In genomic region chr18:56647071-56647470, GRCh38 we compare ENCODE assay signal across 23 cellular contexts. TPM values are rescaled to one million over a fixed set of nuclear protein-coding genes. Genes with fewer than 3 reads are reported as not detected.
A peak's percentile ranks its signal among the peaks of the same experiment; 100 is the strongest.
DNase-seq lines count a peak whose midpoint lies in the region; ATAC-seq and TF ChIP-seq lines count a peak whose summit lies in the region.
"Had no signal": no experiment of that assay in that cellular context is flagged by ENCODE, and none has a peak within 500 bp of the region (broad histone marks: within the 10 kb centered on the region; RNA-seq: fewer than 3 reads in every experiment).

No MANE protein-coding gene starts in this region.

- no peaks in the 10 kb centered on the region for H3K9me3 Mint-ChIP-seq in activated naive CD4-positive, alpha-beta T cell treated with anti-CD3 and anti-CD28 coated beads for 36 hours
- H3K9me3 Mint-ChIP-seq in activated T-helper 2 cell treated with anti-CD3 and anti-CD28 coated beads, Interferon-gamma antibody, Interleukin-2, Interleukin-4, amounts not matched to agents 10 μg/mL and 5 μg/mL and 100 μg/mL, durations not matched to agents 14 hours and 24 hours and 36 hours, result no peaks in the 10 kb centered on the region
- peaks cover 0 to 5% of the 10 kb centered on the region in 2 donors for H3K9me3 Mint-ChIP-seq in stimulated activated naive CD8-positive, alpha-beta T cell treated with anti-CD3 and anti-CD28 coated beads, Interleukin-15, amount 100 ng/mL, for 72 hours
- H3K9me3 Mint-ChIP-seq: IgD-negative memory B cell had no signal

- DNase-seq in activated naive CD4-positive, alpha-beta T cell treated with Interleukin-2 at 50 U/mL for 16 hours, result peak; percentile 10
- no peak for DNase-seq in activated naive CD4-positive, alpha-beta T cell treated with anti-CD3 and anti-CD28 coated beads for 36 hours
- DNase-seq in activated T-helper 2 cell treated with anti-CD3 and anti-CD28 coated beads, Interferon-gamma antibody, Interleukin-2, Interleukin-4, amounts not matched to agents 10 μg/mL and 5 μg/mL and 100 μg/mL, durations not matched to agents 14 hours and 24 hours and 36 hours (ENCODE audit: low spot score), result no peak
- peak in 1 of 2 donors; percentile 41 for DNase-seq in stimulated activated naive CD8-positive, alpha-beta T cell treated with anti-CD3 and anti-CD28 coated beads, Interleukin-15, amount 100 ng/mL, for 72 hours
- DNase-seq in UCSD-AML1 (lab: John Stamatoyannopoulos, UW; ENCODE audit: unreplicated experiment), result no peak
- DNase-seq in dorsolateral prefrontal cortex, result no peak
- DNase-seq: activated T-cell treated with anti-CD3 and anti-CD28 coated beads, Interleukin-2, amount 50 U/mL, for 48 hours; caudate nucleus; cortex of kidney; DMS79 treated with DMSO at 0.1 percent for 48 hours; foreskin keratinocyte; GM23248; heart left ventricle; kidney glomerular epithelial cell; lower lobe of right lung; naive thymus-derived CD8-positive, alpha-beta T cell had no signal

- intact Hi-C loops in activated naive CD4-positive, alpha-beta T cell treated with anti-CD3 and anti-CD28 coated beads for 36 hours (cut with micrococcal nuclease), result no loop called here
- intact Hi-C loops in activated T-helper 2 cell treated with anti-CD3 and anti-CD28 coated beads, Interferon-gamma antibody, Interleukin-2, Interleukin-4, amounts not matched to agents 10 μg/mL and 5 μg/mL and 100 μg/mL, durations not matched to agents 14 hours and 24 hours and 36 hours (cut with micrococcal nuclease), result loop anchor here (1.0 kb wide), 1 partner anchor 9 kb away; the partner anchor contains the start of gene TXNL1
- intact Hi-C loops in dorsolateral prefrontal cortex (cut with DNase I), result loop anchor here in 1 of 2 donors (10.0 kb wide), 1 partner anchor 58 kb away; no protein-coding TSS in a partner anchor

- CTCF ChIA-PET in activated naive CD4-positive, alpha-beta T cell treated with anti-CD3 and anti-CD28 coated beads for 36 hours (lab: Charles Lee), result interaction anchor here (1.0 to 1.9 kb wide), 3 partner anchors 9 to 62 kb away, joined by 3 to 5 read pairs (median 3); no protein-coding TSS in a partner anchor

- H3K27ac Mint-ChIP-seq in activated naive CD4-positive, alpha-beta T cell treated with anti-CD3 and anti-CD28 coated beads for 36 hours, result no peak overlapping the region
- H3K27ac Mint-ChIP-seq in activated T-helper 2 cell treated with anti-CD3 and anti-CD28 coated beads, Interferon-gamma antibody, Interleukin-2, Interleukin-4, amounts not matched to agents 10 μg/mL and 5 μg/mL and 100 μg/mL, durations not matched to agents 14 hours and 24 hours and 36 hours, result peak overlapping the region; percentile 69
- H3K27ac Mint-ChIP-seq in stimulated activated naive CD8-positive, alpha-beta T cell treated with anti-CD3 and anti-CD28 coated beads, Interleukin-15, amount 100 ng/mL, for 72 hours, result no peak overlapping the region

- peaks cover 7% of the 10 kb centered on the region for H3K4me1 Mint-ChIP-seq in activated naive CD4-positive, alpha-beta T cell treated with anti-CD3 and anti-CD28 coated beads for 36 hours (ENCODE audit: low read depth)
- peaks cover 36% of the 10 kb centered on the region for H3K4me1 Mint-ChIP-seq in activated T-helper 2 cell treated with anti-CD3 and anti-CD28 coated beads, Interferon-gamma antibody, Interleukin-2, Interleukin-4, amounts not matched to agents 10 μg/mL and 5 μg/mL and 100 μg/mL, durations not matched to agents 14 hours and 24 hours and 36 hours (ENCODE audit: low read depth)
- H3K4me1 Mint-ChIP-seq in stimulated activated naive CD8-positive, alpha-beta T cell treated with anti-CD3 and anti-CD28 coated beads, Interleukin-15, amount 100 ng/mL, for 72 hours, result peaks cover 31% of the 10 kb centered on the region

- H3K27me3 ChIP-seq in dorsolateral prefrontal cortex, result no peaks in the 10 kb centered on the region
- H3K27me3 ChIP-seq: BLaER1, esophagus muscularis mucosa, foreskin keratinocyte, heart left ventricle, tibial nerve had no signal

- H3K27ac ChIP-seq in dorsolateral prefrontal cortex, result no peak overlapping the region
- H3K27ac ChIP-seq: BLaER1, esophagus muscularis mucosa, foreskin keratinocyte, GM23248, heart left ventricle, lower lobe of right lung, RWPE1, tibial nerve had no signal

- no peak overlapping the region for H3K4me3 ChIP-seq in dorsolateral prefrontal cortex
- H3K4me3 ChIP-seq: BLaER1, esophagus muscularis mucosa, GM23248, heart left ventricle, lower lobe of right lung, tibial nerve had no signal

- no peak for TF ChIP-seq CTCF in dorsolateral prefrontal cortex (IDR thresholded peaks at IDR 0.05 in 54 of 56, conservative IDR thresholded peaks at IDR 0.05 in 2 of 56; ENCODE audit: low read depth in 1 of 56, partially characterized antibody in 56 of 56)

- no peak overlapping the region for H3K4me3 Mint-ChIP-seq in activated naive CD4-positive, alpha-beta T cell treated with anti-CD3 and anti-CD28 coated beads for 36 hours
- no peak overlapping the region for H3K4me3 Mint-ChIP-seq in activated T-helper 2 cell treated with anti-CD3 and anti-CD28 coated beads, Interferon-gamma antibody, Interleukin-2, Interleukin-4, amounts not matched to agents 10 μg/mL and 5 μg/mL and 100 μg/mL, durations not matched to agents 14 hours and 24 hours and 36 hours (ENCODE audit: low read depth)
- no peak overlapping the region for H3K4me3 Mint-ChIP-seq in stimulated activated naive CD8-positive, alpha-beta T cell treated with anti-CD3 and anti-CD28 coated beads, Interleukin-15, amount 100 ng/mL, for 72 hours
- H3K4me3 Mint-ChIP-seq: naive thymus-derived CD8-positive, alpha-beta T cell had no signal

- ATAC-seq in HG03378 (IDR thresholded peaks at IDR 0.05; ENCODE audit: unreplicated experiment), result peak; percentile 25
- peak; percentile 62 for ATAC-seq in stimulated activated naive CD8-positive, alpha-beta T cell treated with anti-CD3 and anti-CD28 coated beads, Interleukin-15, amount 100 ng/mL, for 72 hours
- ATAC-seq in GM21723 (IDR thresholded peaks at IDR 0.05; ENCODE audit: unreplicated experiment), result no peak
- ATAC-seq: foreskin keratinocyte; heart left ventricle; lower lobe of right lung; naive thymus-derived CD8-positive, alpha-beta T cell had no signal

- no peaks in the 10 kb centered on the region for H3K36me3 Mint-ChIP-seq in activated naive CD4-positive, alpha-beta T cell treated with anti-CD3 and anti-CD28 coated beads for 36 hours (ENCODE audit: low read depth)
- H3K36me3 Mint-ChIP-seq in activated T-helper 2 cell treated with anti-CD3 and anti-CD28 coated beads, Interferon-gamma antibody, Interleukin-2, Interleukin-4, amounts not matched to agents 10 μg/mL and 5 μg/mL and 100 μg/mL, durations not matched to agents 14 hours and 24 hours and 36 hours (ENCODE audit: low read depth), result no peaks in the 10 kb centered on the region
- H3K36me3 Mint-ChIP-seq: IgD-negative memory B cell; naive thymus-derived CD8-positive, alpha-beta T cell had no signal

- H3K27me3 Mint-ChIP-seq in activated naive CD4-positive, alpha-beta T cell treated with anti-CD3 and anti-CD28 coated beads for 36 hours (ENCODE audit: low read depth), result no peaks in the 10 kb centered on the region
- no peaks in the 10 kb centered on the region for H3K27me3 Mint-ChIP-seq in activated T-helper 2 cell treated with anti-CD3 and anti-CD28 coated beads, Interferon-gamma antibody, Interleukin-2, Interleukin-4, amounts not matched to agents 10 μg/mL and 5 μg/mL and 100 μg/mL, durations not matched to agents 14 hours and 24 hours and 36 hours (ENCODE audit: low read depth)
- no peaks in the 10 kb centered on the region for H3K27me3 Mint-ChIP-seq in stimulated activated naive CD8-positive, alpha-beta T cell treated with anti-CD3 and anti-CD28 coated beads, Interleukin-15, amount 100 ng/mL, for 72 hours
- H3K27me3 Mint-ChIP-seq: IgD-negative memory B cell; naive thymus-derived CD8-positive, alpha-beta T cell had no signal

RNA-seq across cellular contexts. Expression of gene WDR7, which starts 4.1 kb away (rescaled TPM):
- total RNA-seq in activated naive CD4-positive, alpha-beta T cell treated with anti-CD3 and anti-CD28 coated beads for 36 hours, result 10 to 100 TPM; 17.3 to 19.5 TPM
- 25.4 and 27.1 TPM in 2 replicates for total RNA-seq in activated T-helper 2 cell treated with anti-CD3 and anti-CD28 coated beads, Interferon-gamma antibody, Interleukin-2, Interleukin-4, amounts not matched to agents 10 μg/mL and 5 μg/mL and 100 μg/mL, durations not matched to agents 14 hours and 24 hours and 36 hours
- total RNA-seq in dorsolateral prefrontal cortex, result 100 to 1,000 TPM; 101 to 199 (median 153) TPM

RNA-seq across cellular contexts. Expression of gene TXNL1, which starts 8.7 kb away (rescaled TPM):
- 10 to 100 TPM; 64.1 to 68.6 TPM for total RNA-seq in activated naive CD4-positive, alpha-beta T cell treated with anti-CD3 and anti-CD28 coated beads for 36 hours
- 95.1 and 96.3 TPM in 2 replicates for total RNA-seq in activated T-helper 2 cell treated with anti-CD3 and anti-CD28 coated beads, Interferon-gamma antibody, Interleukin-2, Interleukin-4, amounts not matched to agents 10 μg/mL and 5 μg/mL and 100 μg/mL, durations not matched to agents 14 hours and 24 hours and 36 hours
- total RNA-seq in dorsolateral prefrontal cortex, result 100 to 1,000 TPM in 26 of 120 experiments, 10 to 100 TPM in 94; 48.1 to 113 (median 87.5) TPM
